10 cellular contexts compared by ENCODE assay signal in the genomic region with DNA sequence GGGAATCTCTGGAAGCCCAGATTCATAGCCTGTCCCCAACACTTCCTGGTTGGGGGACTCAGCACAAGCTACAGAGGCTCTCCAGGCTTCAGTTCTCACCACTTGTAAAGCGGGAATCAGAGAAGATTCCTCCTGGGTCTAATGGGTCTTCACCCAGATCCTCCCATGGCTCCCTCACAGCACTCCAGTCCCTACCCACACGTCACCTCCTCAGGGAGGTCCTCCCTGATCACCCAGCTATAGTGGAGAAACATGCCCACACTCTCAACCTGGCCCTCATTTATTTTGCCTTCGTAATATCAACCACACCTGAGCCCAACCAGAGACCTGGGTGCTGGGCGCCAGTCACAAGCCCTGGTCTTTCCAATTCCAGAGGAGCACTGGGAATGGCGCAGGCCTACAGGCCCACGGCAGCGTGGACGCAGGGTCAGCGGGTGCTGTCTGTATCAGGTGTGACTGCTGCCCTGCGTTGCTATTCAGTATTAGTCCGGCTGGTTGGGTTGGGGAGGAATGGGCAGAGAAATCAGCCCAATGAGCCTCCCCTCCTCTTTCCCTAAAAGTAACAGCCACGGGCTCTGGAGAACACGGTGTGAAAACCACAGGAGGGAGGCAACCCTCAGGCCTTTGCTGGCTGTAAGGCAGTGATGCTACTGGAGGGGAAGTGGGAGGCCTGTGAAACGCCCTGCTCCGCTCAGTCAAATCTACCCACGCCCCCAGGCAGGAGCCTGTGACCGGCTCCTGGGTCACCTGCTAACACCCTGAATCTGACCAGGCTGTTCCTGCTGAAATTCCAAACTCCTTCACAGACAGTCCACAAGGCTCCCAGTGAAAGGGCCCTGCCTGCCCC. TPM values are rescaled to one million over a fixed set of nuclear protein-coding genes. Genes with fewer than 3 reads are reported as not detected.
A peak's percentile ranks its signal among the peaks of the same experiment; 100 is the strongest.
DNase-seq lines count a peak whose midpoint lies in the region; ATAC-seq and TF ChIP-seq lines count a peak whose summit lies in the region.
"Had no signal": no experiment of that assay in that cellular context is flagged by ENCODE, and none has a peak within 500 bp of the region (broad histone marks: within the 10 kb centered on the region; RNA-seq: fewer than 3 reads in every experiment).

No MANE protein-coding gene starts in this region.

- intact Hi-C loops in Right ventricle myocardium superior (cut with DNase I) = loop anchor here (10.0 kb wide), 1 partner anchor 55 kb away; the partner anchor contains the start of gene CCNP
- intact Hi-C loops in mucosa of descending colon (cut with DNase I, micrococcal nuclease) = no loop called here
- intact Hi-C loops in uterus (cut with DNase I; ENCODE audit: low total_unique reads) = no loop called here

- DNase-seq in cardiac muscle cell (ENCODE audit: low read depth in 1 of 2, low spot score in 1 of 2) (no peak), Right ventricle myocardium superior (no peak), amniotic epithelial cell (ENCODE audit: low read depth) (peak; percentile 16), mucosa of descending colon (no peak), uterus (no peak), COLO668 (lab: John Stamatoyannopoulos, UW; ENCODE audit: unreplicated experiment) (no peak), NCI-H82 (lab: John Stamatoyannopoulos, UW) (no peak)
- DNase-seq: Calu3, NCI-H748 treated with DMSO at 0.1 percent for 48 hours had no signal

- ATAC-seq in Right ventricle myocardium superior (ENCODE audit: poor library complexity) (no peak), mucosa of descending colon (peak; percentile 26), GM21723 (IDR thresholded peaks at IDR 0.05; ENCODE audit: unreplicated experiment) (no peak)

- peaks cover 22% of the 10 kb centered on the region for H3K4me1 ChIP-seq in cardiac muscle cell (ENCODE audit: low read depth)
- H3K4me1 ChIP-seq in mucosa of descending colon (ENCODE audit: low read depth) = peaks cover 53% of the 10 kb centered on the region
- H3K4me1 ChIP-seq in uterus = peaks cover 11 to 60% of the 10 kb centered on the region in 2 donors

- no peak for TF ChIP-seq POLR2A in uterus (IDR thresholded peaks at IDR 0.05)

- H3K9me3 ChIP-seq in cardiac muscle cell (ENCODE audit: low read depth) (no peaks in the 10 kb centered on the region), mucosa of descending colon (no peaks in the 10 kb centered on the region), uterus (no peaks in the 10 kb centered on the region)

- H3K27ac ChIP-seq in cardiac muscle cell (peak overlapping the region; percentile 53), uterus (peak overlapping the region; percentile 77 to 78)

- H3K4me3 ChIP-seq in cardiac muscle cell = no peak overlapping the region
- no peak overlapping the region for H3K4me3 ChIP-seq in mucosa of descending colon
- H3K4me3 ChIP-seq in uterus = peak overlapping the region in 1 of 2 donors; percentile 30

- H3K27me3 ChIP-seq in cardiac muscle cell (no peaks in the 10 kb centered on the region), uterus (no peaks in the 10 kb centered on the region)

- no peaks in the 10 kb centered on the region for H3K36me3 ChIP-seq in cardiac muscle cell
- H3K36me3 ChIP-seq in mucosa of descending colon (ENCODE audit: low read depth) = no peaks in the 10 kb centered on the region
- H3K36me3 ChIP-seq in uterus = no peaks in the 10 kb centered on the region

- TF ChIP-seq CTCF in cardiac muscle cell (IDR thresholded peaks at IDR 0.05; ENCODE audit: low read depth, low read length) = no peak
- TF ChIP-seq CTCF in mucosa of descending colon (IDR thresholded peaks at IDR 0.05) = no peak
- TF ChIP-seq CTCF in uterus (IDR thresholded peaks at IDR 0.05) = no peak

RNA-seq across cellular contexts. Expression of gene AKT2, which starts 5.2 kb away (rescaled TPM):
- 119 and 193 TPM in 2 replicates for total RNA-seq in cardiac muscle cell
- polyA plus RNA-seq in cardiac muscle cell = 60.1 and 80.1 TPM in 2 replicates
- total RNA-seq in Right ventricle myocardium superior = 126 TPM
- total RNA-seq in mucosa of descending colon = 100 to 1,000 TPM in 2 of 3 donors, 10 to 100 TPM in 1; 98.4 to 139 (median 103) TPM
- total RNA-seq in uterus = 100 to 1,000 TPM in 2 of 4 donors, 10 to 100 TPM in 2; 32.6 to 177 (median 95.2) TPM

RNA-seq across cellular contexts. Expression of gene CCNP, which starts 53.5 kb away (rescaled TPM):
- total RNA-seq in cardiac muscle cell = 0.21 TPM in 1 of 2 replicates, not detected in the other
- 0.31 TPM in 1 of 2 replicates, not detected in the other for polyA plus RNA-seq in cardiac muscle cell
- not detected for total RNA-seq in Right ventricle myocardium superior
- total RNA-seq in mucosa of descending colon = under 1 TPM in 2 of 3 donors, not detected in 1; 0.34 to 0.63 TPM
- under 1 TPM in 2 of 4 donors, not detected in 2; 0.21 to 0.61 TPM for total RNA-seq in uterus
